Comparison of ENCODE assay signal across 21 cellular contexts in genomic region chr2:149448315-149448714, GRCh38.
A peak's percentile ranks its signal among the peaks of the same experiment; 100 is the strongest.
DNase-seq lines count a peak whose midpoint lies in the region; ATAC-seq, FAIRE-seq and TF ChIP-seq lines count a peak whose summit lies in the region.
"Had no signal": no experiment of that assay in that cellular context is flagged by ENCODE, and none has a peak within 500 bp of the region (broad histone marks: within the 10 kb centered on the region; RNA-seq: fewer than 3 reads in every experiment).

No MANE protein-coding gene starts in this region.

- H3K4me2 ChIP-seq in SK-N-SH (no peak overlapping the region), H1 (ENCODE audit: insufficient read depth in 1 of 2, low read depth in 2 of 2, low read length in 2 of 2) (no peak overlapping the region), neural progenitor cell (no peak overlapping the region)
- H3K4me2 ChIP-seq: A549 had no signal

- no peak overlapping the region for H2BK5ac ChIP-seq in H1 (ENCODE audit: low read depth, low read length)

- H3K4me3 ChIP-seq in SK-N-SH (ENCODE audit: low read depth in 2 of 2, low read length in 1 of 2) (no peak overlapping the region), H1 (ENCODE audit: extremely low read depth in 1 of 4, insufficient read depth in 2 of 4, low read depth in 3 of 4, low read length in 4 of 4) (no peak overlapping the region), neural progenitor cell (no peak overlapping the region)
- H3K4me3 ChIP-seq: A549, GM23248, K562 had no signal

- H3K27me3 Mint-ChIP-seq in neural progenitor cell (ENCODE audit: insufficient read depth, low read depth), result no peaks in the 10 kb centered on the region
- H3K27me3 Mint-ChIP-seq: CD4-positive, alpha-beta T cell had no signal

- H3K4me1 ChIP-seq in SK-N-SH (ENCODE audit: control insufficient read depth in 1 of 2, insufficient read depth in 2 of 2, low read depth in 1 of 2, low read length in 1 of 2), result peaks cover 0 to 12% of the 10 kb centered on the region in 2 experiments; a peak in 2 of 4 replicates
- H3K4me1 ChIP-seq in H1 (replicated peaks in 1 of 4; ENCODE audit: control insufficient read depth in 3 of 4, insufficient read depth in 4 of 4, low read length in 3 of 4), result peaks cover 0 to 10% (median 0%) of the 10 kb centered on the region in 4 experiments; a peak in 3 of 7 replicates
- peaks cover 4% of the 10 kb centered on the region for H3K4me1 ChIP-seq in neural progenitor cell
- H3K4me1 ChIP-seq: A549, Caco-2 had no signal

- no peak overlapping the region for H3K27ac Mint-ChIP-seq in neural progenitor cell
- H3K27ac Mint-ChIP-seq: CD4-positive, alpha-beta T cell had no signal

- H3K4ac ChIP-seq in H1 (replicated peaks; ENCODE audit: insufficient read length, low read depth, low read length), result no peak overlapping the region

- peaks cover 13% of the 10 kb centered on the region for H3K4me1 Mint-ChIP-seq in neural progenitor cell

- TF ChIP-seq EP300 in SK-N-SH (IDR thresholded peaks at IDR 0.05; ENCODE audit: borderline replicate concordance in 1 of 2, low read depth in 1 of 2, low read length in 1 of 2) (no peak), H1 (IDR thresholded peaks at IDR 0.05; ENCODE audit: borderline replicate concordance in 1 of 2, low read depth in 2 of 2, low read length in 2 of 2) (no peak)

- H3K23ac ChIP-seq in H1 (ENCODE audit: insufficient read length), result no peak overlapping the region

- H4K8ac ChIP-seq in H1 (ENCODE audit: extremely low read depth, insufficient read depth, low read length), result no peak overlapping the region

- H4K20me1 ChIP-seq in SK-N-SH (ENCODE audit: insufficient read depth) (no peaks in the 10 kb centered on the region), H1 (replicated peaks in 1 of 2; ENCODE audit: control insufficient read depth in 1 of 2, insufficient read depth in 2 of 2, low read length in 2 of 2) (no peaks in the 10 kb centered on the region), neural progenitor cell (ENCODE audit: low read depth) (no peaks in the 10 kb centered on the region)

- H3K36me3 Mint-ChIP-seq in neural progenitor cell, result peaks cover 14% of the 10 kb centered on the region

- H3K36me3 ChIP-seq in SK-N-SH (replicated peaks in 1 of 2; ENCODE audit: control insufficient read depth in 1 of 2, insufficient read depth in 2 of 2, low read length in 1 of 2), result peaks cover 0 to 12% of the 10 kb centered on the region in 2 experiments
- no peaks in the 10 kb centered on the region for H3K36me3 ChIP-seq in H1 (ENCODE audit: control insufficient read depth in 2 of 4, insufficient read depth in 4 of 4, low read length in 3 of 4)
- H3K36me3 ChIP-seq in neural progenitor cell, result no peaks in the 10 kb centered on the region

- no peak overlapping the region for H2BK15ac ChIP-seq in H1 (ENCODE audit: low read length)

- H3K14ac ChIP-seq in H1 (ENCODE audit: insufficient read length), result no peak overlapping the region

- POLR2A ChIA-PET in SK-N-SH (lab: Yijun Ruan, JAX) (no interaction called here), H1 (lab: Charles Lee; ENCODE audit: partially characterized antibody) (no interaction called here)

- H3K79me1 ChIP-seq in H1 (ENCODE audit: low read depth, low read length), result no peaks in the 10 kb centered on the region

- H4K91ac ChIP-seq in H1 (replicated peaks; ENCODE audit: insufficient read length, low read length), result no peak overlapping the region

- H3K18ac ChIP-seq in H1 (ENCODE audit: extremely low read depth, low read length), result no peak overlapping the region

- no peak for DNase-seq in SK-N-SH
- DNase-seq in H1 (ENCODE audit: low read depth in 1 of 2, low spot score in 2 of 2), result no peak
- no peak for DNase-seq in neural progenitor cell (ENCODE audit: low spot score)
- no peak for DNase-seq in NCI-H2029 treated with DMSO at 0.1 percent for 48 hours (lab: John Stamatoyannopoulos, UW)
- DNase-seq: AML-193; Caco-2; CD4-positive, alpha-beta T cell; GM23248; HCEC 1CT; IMR-90 had no signal

- H3K4me3 Mint-ChIP-seq in neural progenitor cell, result no peak overlapping the region
- H3K4me3 Mint-ChIP-seq: CD4-positive, alpha-beta T cell had no signal

- H4K5ac ChIP-seq in H1 (ENCODE audit: insufficient read length, low read depth, low read length), result no peak overlapping the region

- H2BK120ac ChIP-seq in H1 (replicated peaks; ENCODE audit: low read depth, low read length), result no peak overlapping the region

- CTCF ChIA-PET in SK-N-SH (lab: Yijun Ruan, JAX), result interaction anchor here (0.9 kb wide), 1 partner anchor 10 kb away, joined by 3 read pairs; no protein-coding TSS in a partner anchor
- CTCF ChIA-PET in H1 (lab: Charles Lee; ENCODE audit: partially characterized antibody), result interaction anchor here (0.6 to 1.0 kb wide), 2 partner anchors 71 to 407 kb away, joined by 3 read pairs; no protein-coding TSS in a partner anchor

- H2BK20ac ChIP-seq in H1 (ENCODE audit: low read length), result no peak overlapping the region

- no peaks in the 10 kb centered on the region for H3K27me3 ChIP-seq in SK-N-SH (ENCODE audit: insufficient read depth)
- H3K27me3 ChIP-seq in H1 (replicated peaks in 1 of 4; ENCODE audit: control insufficient read depth in 3 of 4, extremely low read depth in 1 of 4, insufficient read depth in 3 of 4, low read length in 3 of 4), result peaks cover 0 to 6% (median 4%) of the 10 kb centered on the region in 4 experiments; a peak in 3 of 7 replicates
- no peaks in the 10 kb centered on the region for H3K27me3 ChIP-seq in neural progenitor cell

- no peaks in the 10 kb centered on the region for H3K9me3 ChIP-seq in SK-N-SH
- no peaks in the 10 kb centered on the region for H3K9me3 ChIP-seq in H1 (ENCODE audit: insufficient read depth in 2 of 2, low read depth in 1 of 2, low read length in 1 of 2)
- no peaks in the 10 kb centered on the region for H3K9me3 ChIP-seq in neural progenitor cell (ENCODE audit: low read depth)
- H3K9me3 ChIP-seq: A549, Caco-2 had no signal

- no peak overlapping the region for H3K56ac ChIP-seq in H1 (replicated peaks; ENCODE audit: insufficient read length, low read depth, low read length)

- H2AFZ ChIP-seq in SK-N-SH (ENCODE audit: low read depth), result no peak overlapping the region
- H2AFZ ChIP-seq in H1 (ENCODE audit: low read length), result no peak overlapping the region
- no peak overlapping the region for H2AFZ ChIP-seq in neural progenitor cell (replicated peaks)
- H2AFZ ChIP-seq: GM23248 had no signal

- TF ChIP-seq CTCF in SK-N-SH (IDR thresholded peaks at IDR 0.05) (no peak), H1 (IDR thresholded peaks at IDR 0.05; ENCODE audit: control extremely low read depth in 1 of 3, insufficient read depth in 1 of 3, low read depth in 1 of 3, low read length in 3 of 3) (peak; percentile 13 to 44 (median 24); a peak in 3 of 4 replicates), neural progenitor cell (IDR thresholded peaks at IDR 0.05) (peak; percentile 16)

- no peak overlapping the region for H3K27ac ChIP-seq in SK-N-SH (ENCODE audit: low read depth in 2 of 2, low read length in 1 of 2)
- H3K27ac ChIP-seq in H1 (ENCODE audit: low read depth, low read length), result no peak overlapping the region
- no peak overlapping the region for H3K27ac ChIP-seq in neural progenitor cell
- H3K27ac ChIP-seq: 22Rv1, A549, C4-2B, GM23248 had no signal

- no peaks in the 10 kb centered on the region for H3F3A ChIP-seq in SK-N-SH (replicated peaks; ENCODE audit: insufficient read depth)
- H3F3A ChIP-seq in neural progenitor cell (ENCODE audit: low read depth), result no peaks in the 10 kb centered on the region

- no peak overlapping the region for H3K9ac ChIP-seq in SK-N-SH
- no peak overlapping the region for H3K9ac ChIP-seq in H1 (replicated peaks in 1 of 4; ENCODE audit: extremely low read depth in 1 of 4, low read depth in 3 of 4, low read length in 3 of 4)
- H3K9ac ChIP-seq in neural progenitor cell, result no peak overlapping the region
- H3K9ac ChIP-seq: GM23248 had no signal

- ATAC-seq in SK-N-SH treated with all-trans-retinoic acid at 6 μM for 48 hours (no peak), HG03108 (IDR thresholded peaks at IDR 0.05; ENCODE audit: unreplicated experiment) (no peak), HG02885 (IDR thresholded peaks at IDR 0.05; ENCODE audit: poor library complexity, unreplicated experiment) (no peak)
- ATAC-seq: A549, K562 had no signal

- no peak for FAIRE-seq in H1 (lab: Jason Lieb, UNC)
- FAIRE-seq: A549, D721Med, G401.6, GM12891, HTR-8/SVneo, K562 had no signal

- no peak overlapping the region for H2BK12ac ChIP-seq in H1 (ENCODE audit: low read depth, low read length)

- H3K79me2 ChIP-seq in SK-N-SH (ENCODE audit: insufficient read depth) (no peaks in the 10 kb centered on the region), H1 (ENCODE audit: control insufficient read depth in 1 of 2, insufficient read depth in 2 of 2, low read length in 2 of 2) (no peaks in the 10 kb centered on the region), neural progenitor cell (ENCODE audit: low read depth) (no peaks in the 10 kb centered on the region)

- WGBS in SK-N-SH (ENCODE audit: low lambda C conversion rate), result 78% methylated on average over 2 of the region's 2 CpGs
- 87% methylated on average over 2 of the region's 2 CpGs; no CpG with 5 or more reads in 1 of the 2 experiments for WGBS in H1 (ENCODE audit: extremely low coverage in 1 of 2, insufficient coverage in 1 of 2, insufficient read length in 1 of 2, insufficient replicate concordance in 2 of 2, low coverage in 1 of 2, low lambda C conversion rate in 2 of 2, missing lambda C conversion rate in 1 of 2), 2 experiments

- no peaks in the 10 kb centered on the region for H3K23me2 ChIP-seq in H1 (ENCODE audit: low read depth, low read length)

- H3K9me2 ChIP-seq in SK-N-SH, result no peaks in the 10 kb centered on the region

- no peak for TF ChIP-seq POLR2A in H1 (IDR thresholded peaks at IDR 0.05; ENCODE audit: control extremely low read depth in 1 of 2, low read depth in 2 of 2, low read length in 2 of 2)

- H3K9me3 Mint-ChIP-seq in neural progenitor cell, result peaks cover 2% of the 10 kb centered on the region
- H3K9me3 Mint-ChIP-seq: CD4-positive, alpha-beta T cell had no signal

- TF ChIP-seq RAD21 in SK-N-SH (IDR thresholded peaks at IDR 0.05; ENCODE audit: low read length), result peak; percentile 8; the same call in 1 of the 2 replicates
- peak; percentile 46 to 50 for TF ChIP-seq RAD21 in H1 (IDR thresholded peaks at IDR 0.05 in 1 of 2, conservative IDR thresholded peaks at IDR 0.05 in 1 of 2; ENCODE audit: low read depth in 2 of 2, low read length in 2 of 2)

- no peak overlapping the region for H2AK5ac ChIP-seq in H1 (ENCODE audit: low read depth, low read length)

TF ChIP-seq in SK-N-SH, 30 proteins besides CTCF, POLR2A, EP300 and RAD21 (continues in another document):
- TF ChIP-seq MAX (IDR thresholded peaks at IDR 0.05; ENCODE audit: low read depth), result no peak

TF ChIP-seq in SK-N-SH treated with all-trans-retinoic acid at 6 μM for 48 hours, 23 proteins besides CTCF, POLR2A, EP300 and RAD21 (continues in another document):
- no peak for TF ChIP-seq GLIS3 (CRISPR knock-in tag; IDR thresholded peaks at IDR 0.05)
- TF ChIP-seq OSR1 (CRISPR knock-in tag; IDR thresholded peaks at IDR 0.05), result no peak

TF ChIP-seq in H1, 55 proteins besides CTCF, POLR2A, EP300 and RAD21 (continues in another document):
- TF ChIP-seq CHD2 (IDR thresholded peaks at IDR 0.05; ENCODE audit: low read length) (no peak), FOSL1 (IDR thresholded peaks at IDR 0.05; ENCODE audit: insufficient read depth, low read depth, low read length) (no peak), SUZ12 (IDR thresholded peaks at IDR 0.05; ENCODE audit: low read length) (no peak), SP2 (IDR thresholded peaks at IDR 0.05; ENCODE audit: low read length) (no peak), SRF (IDR thresholded peaks at IDR 0.05; ENCODE audit: low read depth, low read length) (no peak)

Comparison
In these comparisons a context has a peak if more than half of its experiments do, and no peak if none do; other contexts are left out.
1. Of the 17 proteins assayed by ChIP-seq in both H1 and SK-N-SH: peak only in H1: CTCF; only in SK-N-SH: none; in both: RAD21; in neither: 15.